In the genomic region with DNA sequence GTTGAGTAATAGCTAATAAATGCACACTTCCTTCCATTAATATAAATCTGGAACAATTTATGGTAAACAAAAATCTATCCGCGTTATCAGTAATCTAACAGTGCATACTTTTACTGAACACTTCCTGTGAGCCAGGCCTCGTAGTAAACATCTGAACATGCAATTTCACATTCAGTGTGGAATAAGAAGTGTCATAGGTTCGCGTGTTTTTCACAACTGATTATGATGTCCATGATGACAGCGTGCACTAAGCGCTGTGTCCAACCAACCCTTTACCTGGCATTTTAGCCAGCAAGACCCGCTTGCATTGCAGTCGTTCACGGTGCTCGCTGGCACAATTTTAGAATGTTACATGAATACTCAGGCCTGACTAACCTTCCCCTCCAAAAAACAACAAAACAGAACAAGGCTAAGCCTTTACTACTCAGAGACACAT, we compare ENCODE assay signal across 8 cellular contexts. TPM values are rescaled to one million over a fixed set of nuclear protein-coding genes. Genes with fewer than 3 reads are reported as not detected.
DNase-seq lines count a peak whose midpoint lies in the region; ATAC-seq, FAIRE-seq and TF ChIP-seq lines count a peak whose summit lies in the region.

No MANE protein-coding gene starts in this region.

- TF ChIP-seq POLR2A in right lobe of liver (IDR thresholded peaks at IDR 0.05): no peak

- peak overlapping the region; percentile 97 for H3K4me3 ChIP-seq in astrocyte (ENCODE audit: insufficient read depth, low read depth, low read length)
- H3K4me3 ChIP-seq in right lobe of liver: peak overlapping the region; percentile 65 to 80 (median 78)
- peak overlapping the region; percentile 89 for H3K4me3 ChIP-seq in upper lobe of right lung

- H4K20me1 ChIP-seq in astrocyte (ENCODE audit: insufficient read depth, low read length): peaks cover 46% of the 10 kb centered on the region

- peaks cover 47% of the 10 kb centered on the region for H3K79me2 ChIP-seq in astrocyte (ENCODE audit: insufficient read depth, low read length)

- no peak for ATAC-seq in right lobe of liver
- no peak for ATAC-seq in upper lobe of right lung
- no peak for ATAC-seq in foreskin keratinocyte
- ATAC-seq in GM18867 (IDR thresholded peaks at IDR 0.05; ENCODE audit: unreplicated experiment): no peak

- H2AFZ ChIP-seq in astrocyte (ENCODE audit: low read depth, low read length): no peak overlapping the region

- H3K9me3 Mint-ChIP-seq in activated naive CD4-positive, alpha-beta T cell treated with anti-CD3 and anti-CD28 coated beads, Interleukin-2, amount 10 ng/mL, durations not matched to agents 7 days and 5 days: no peaks in the 10 kb centered on the region
- no peaks in the 10 kb centered on the region for H3K9me3 Mint-ChIP-seq in astrocyte (ENCODE audit: unreplicated experiment)

- no peaks in the 10 kb centered on the region for H3K9me3 ChIP-seq in astrocyte (ENCODE audit: insufficient read depth, low read depth, low read length)
- H3K9me3 ChIP-seq in right lobe of liver: no peaks in the 10 kb centered on the region
- H3K9me3 ChIP-seq in upper lobe of right lung: no peaks in the 10 kb centered on the region

- no peaks in the 10 kb centered on the region for H3K27me3 Mint-ChIP-seq in activated naive CD4-positive, alpha-beta T cell treated with anti-CD3 and anti-CD28 coated beads, Interleukin-2, amount 10 ng/mL, durations not matched to agents 7 days and 5 days
- no peaks in the 10 kb centered on the region for H3K27me3 Mint-ChIP-seq in astrocyte (ENCODE audit: low read depth, unreplicated experiment)

- peaks cover 34% of the 10 kb centered on the region for H3K4me1 Mint-ChIP-seq in activated naive CD4-positive, alpha-beta T cell treated with anti-CD3 and anti-CD28 coated beads, Interleukin-2, amount 10 ng/mL, durations not matched to agents 7 days and 5 days
- peaks cover 11% of the 10 kb centered on the region for H3K4me1 Mint-ChIP-seq in astrocyte (ENCODE audit: low read depth, unreplicated experiment)

- no peak for FAIRE-seq in astrocyte (lab: Jason Lieb, UNC)

- CTCF ChIA-PET in activated naive CD4-positive, alpha-beta T cell treated with anti-CD3 and anti-CD28 coated beads, Interleukin-2, amount 10 ng/mL, durations not matched to agents 7 days and 5 days (lab: Charles Lee): interaction anchor here (0.7 to 1.2 kb wide), 5 partner anchors 11 to 143 kb away, joined by 3 to 6 read pairs (median 3); partner anchors contain the start of gene ACOT2

- no peak for TF ChIP-seq CTCF in astrocyte (IDR thresholded peaks at IDR 0.05; ENCODE audit: insufficient read depth, low read depth, low read length)
- TF ChIP-seq CTCF in right lobe of liver (IDR thresholded peaks at IDR 0.05): no peak
- TF ChIP-seq CTCF in upper lobe of right lung (IDR thresholded peaks at IDR 0.05): no peak
- TF ChIP-seq CTCF in foreskin keratinocyte (conservative IDR thresholded peaks at IDR 0.05): no peak

- H3K27ac ChIP-seq in astrocyte (ENCODE audit: low read depth, low read length) (peak overlapping the region; percentile 12), right lobe of liver (peak overlapping the region in 1 of 3 donors; percentile 18), upper lobe of right lung (peak overlapping the region; percentile 43), foreskin keratinocyte (no peak overlapping the region)

- H3K4me1 ChIP-seq in astrocyte (ENCODE audit: insufficient read depth, low read length) (peaks cover 19% of the 10 kb centered on the region), right lobe of liver (peaks cover 0 to 7% (median 0%) of the 10 kb centered on the region in 4 donors), upper lobe of right lung (peaks cover 20% of the 10 kb centered on the region), foreskin keratinocyte (peaks cover 17% of the 10 kb centered on the region)

- peak overlapping the region; percentile 86 for H3K4me3 Mint-ChIP-seq in activated naive CD4-positive, alpha-beta T cell treated with anti-CD3 and anti-CD28 coated beads, Interleukin-2, amount 10 ng/mL, durations not matched to agents 7 days and 5 days
- peak overlapping the region; percentile 97 for H3K4me3 Mint-ChIP-seq in astrocyte (ENCODE audit: unreplicated experiment)

- no peaks in the 10 kb centered on the region for H3K27me3 ChIP-seq in astrocyte (ENCODE audit: insufficient read depth, low read length)
- H3K27me3 ChIP-seq in right lobe of liver: no peaks in the 10 kb centered on the region
- no peaks in the 10 kb centered on the region for H3K27me3 ChIP-seq in upper lobe of right lung
- no peaks in the 10 kb centered on the region for H3K27me3 ChIP-seq in foreskin keratinocyte

- no peak for DNase-seq in activated naive CD4-positive, alpha-beta T cell treated with anti-CD3 and anti-CD28 coated beads, Interleukin-2, amount 10 ng/mL, durations not matched to agents 7 days and 5 days
- no peak for DNase-seq in activated naive CD4-positive, alpha-beta T cell treated with Interleukin-2 at 50 U/mL for 16 hours
- DNase-seq in astrocyte (ENCODE audit: low read depth) (no peak), right lobe of liver (no peak), upper lobe of right lung (no peak), medulla oblongata (ENCODE audit: extremely low spot score) (no peak), foreskin keratinocyte (no peak)

- peaks cover 22% of the 10 kb centered on the region for H3K36me3 Mint-ChIP-seq in activated naive CD4-positive, alpha-beta T cell treated with anti-CD3 and anti-CD28 coated beads, Interleukin-2, amount 10 ng/mL, durations not matched to agents 7 days and 5 days
- H3K36me3 Mint-ChIP-seq in astrocyte (ENCODE audit: low read depth, unreplicated experiment): peaks cover 11% of the 10 kb centered on the region

- intact Hi-C loops in right lobe of liver (cut with DNase I) (loop anchor here in 1 of 2 donors (10.0 kb wide), 1 partner anchor 77 kb away; no protein-coding TSS in a partner anchor), upper lobe of right lung (cut with DNase I) (no loop called here)

- H3K4me2 ChIP-seq in astrocyte (ENCODE audit: low read length): peak overlapping the region; percentile 95

- WGBS in right lobe of liver (ENCODE audit: insufficient coverage, low coverage, low lambda C conversion rate, missing lambda C conversion rate): 41% methylated on average over 11 of the region's 11 CpGs

- H3K27ac Mint-ChIP-seq in activated naive CD4-positive, alpha-beta T cell treated with anti-CD3 and anti-CD28 coated beads, Interleukin-2, amount 10 ng/mL, durations not matched to agents 7 days and 5 days: peak overlapping the region; percentile 97
- peak overlapping the region; percentile 90 for H3K27ac Mint-ChIP-seq in astrocyte (ENCODE audit: unreplicated experiment)

- peak overlapping the region; percentile 95 for H3K9ac ChIP-seq in astrocyte (ENCODE audit: low read length)

- H3K36me3 ChIP-seq in astrocyte (ENCODE audit: insufficient read depth, low read length): peaks cover 8% of the 10 kb centered on the region
- H3K36me3 ChIP-seq in right lobe of liver: peaks cover 0 to 4% (median 3%) of the 10 kb centered on the region in 4 donors
- peaks cover 21% of the 10 kb centered on the region for H3K36me3 ChIP-seq in upper lobe of right lung

RNA-seq across cellular contexts. Expression of gene PNMA1, which starts 2.1 kb away (rescaled TPM):
- total RNA-seq in astrocyte (67.4 and 74.3 TPM in 2 replicates), right lobe of liver (1 to 10 TPM; 1.7 to 7.6 (median 3.7) TPM), upper lobe of right lung (22.0 TPM), foreskin keratinocyte (12.2 and 13.6 TPM in 2 replicates)
- 9.6 TPM in 2 replicates for polyA plus RNA-seq in foreskin keratinocyte
